Comparison of ENCODE assay signal across 21 cellular contexts in the genomic region with DNA sequence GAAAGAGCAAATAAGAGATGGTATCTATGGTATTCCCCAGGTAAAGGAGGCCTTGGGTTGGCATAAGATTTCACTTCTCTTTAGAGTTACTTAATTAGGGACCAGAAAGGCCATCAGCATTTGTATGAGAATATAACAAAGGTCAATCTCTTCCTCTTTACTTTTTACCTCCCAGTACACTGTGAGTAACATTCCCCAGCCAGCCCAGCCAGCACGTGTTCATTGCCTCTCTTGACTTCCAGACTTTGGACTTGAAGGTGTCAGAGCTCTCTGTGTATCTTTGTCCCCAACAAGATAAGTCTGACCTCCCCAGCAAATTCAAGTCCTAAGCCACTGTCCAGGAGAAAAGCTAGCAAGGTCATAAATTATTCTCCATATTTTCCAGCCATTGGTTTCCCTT.
"Had no signal": no experiment of that assay in that cellular context is flagged by ENCODE, and none has a peak within 500 bp of the region (broad histone marks: within the 10 kb centered on the region; RNA-seq: fewer than 3 reads in every experiment).

No MANE protein-coding gene starts in this region.

- H3K27ac ChIP-seq: dorsolateral prefrontal cortex, epithelial cell of prostate, esophagus muscularis mucosa, gastrocnemius medialis, heart right ventricle, left lung, pancreas, psoas muscle had no signal

- H3K4me3 ChIP-seq: dorsolateral prefrontal cortex, esophagus muscularis mucosa, gastrocnemius medialis, heart right ventricle, left lung, lung, pancreas, psoas muscle had no signal

- FAIRE-seq: pancreas had no signal

- H3K4me1 ChIP-seq: esophagus muscularis mucosa, gastrocnemius medialis, heart right ventricle, left lung, pancreas, psoas muscle had no signal

- ATAC-seq: gastrocnemius medialis, heart right ventricle, left lung, psoas muscle, sciatic nerve had no signal

- H3K9me3 ChIP-seq: esophagus muscularis mucosa, gastrocnemius medialis, heart right ventricle, left lung, pancreas, psoas muscle had no signal

- H3K27me3 ChIP-seq: esophagus muscularis mucosa, gastrocnemius medialis, heart right ventricle, left lung had no signal

- DNase-seq: cortex of kidney; dorsolateral prefrontal cortex; effector CD8-positive, alpha-beta T cell; gastrocnemius medialis; heart right ventricle; immature natural killer cell; left lung; mesenchymal stem cell; midbrain; naive B cell; occipital lobe; pancreas; psoas muscle; retina; stimulated activated CD4-positive, alpha-beta T cell treated with anti-CD3 and anti-CD28 coated beads, Interleukin-2, amount 100 ng/mL, for 24 hours; stimulated activated CD4-positive, alpha-beta T cell treated with anti-CD3 and anti-CD28 coated beads, Interleukin-4, amount 100 ng/mL, for 4 hours; stimulated activated naive CD4-positive, alpha-beta T cell had no signal

- H3K36me3 ChIP-seq: esophagus muscularis mucosa, gastrocnemius medialis, heart right ventricle, left lung, pancreas had no signal
